ENCODE assay signal across 36 cellular contexts in genomic region chr12:49026678-49027480, GRCh38. TPM values are rescaled to one million over a fixed set of nuclear protein-coding genes. Genes with fewer than 3 reads are reported as not detected.
DNase-seq lines count a peak whose midpoint lies in the region; ATAC-seq and TF ChIP-seq lines count a peak whose summit lies in the region.
"Had no signal": no experiment of that assay in that cellular context is flagged by ENCODE, and none has a peak within 500 bp of the region (broad histone marks: within the 10 kb centered on the region; RNA-seq: fewer than 3 reads in every experiment).

No MANE protein-coding gene starts in this region.

- H3K36me3 Mint-ChIP-seq in activated CD8-positive, alpha-beta T cell treated with anti-CD3 and anti-CD28 coated beads, Interleukin-2, amount 10 ng/mL, durations not matched to agents 7 days and 5 days (ENCODE audit: low read depth): peaks cover 68% of the 10 kb centered on the region
- H3K36me3 Mint-ChIP-seq in activated CD8-positive, alpha-beta T cell treated with anti-CD3 and anti-CD28 coated beads for 36 hours (ENCODE audit: low read depth): peaks cover 38% of the 10 kb centered on the region
- H3K36me3 Mint-ChIP-seq in stimulated activated naive B cell treated with anti-CD40 and anti-IgM and Interleukin-4, amounts not matched to agents 10 μg/mL and 1 μg/mL and 100 μg/mL, for 72 hours: peaks cover 51 to 76% of the 10 kb centered on the region in 2 donors

- no peaks in the 10 kb centered on the region for H3K9me3 Mint-ChIP-seq in activated CD8-positive, alpha-beta T cell treated with anti-CD3 and anti-CD28 coated beads, Interleukin-2, amount 10 ng/mL, durations not matched to agents 7 days and 5 days (ENCODE audit: insufficient read depth)
- no peaks in the 10 kb centered on the region for H3K9me3 Mint-ChIP-seq in activated CD8-positive, alpha-beta T cell treated with anti-CD3 and anti-CD28 coated beads for 36 hours
- no peaks in the 10 kb centered on the region for H3K9me3 Mint-ChIP-seq in stimulated activated naive B cell treated with anti-CD40 and anti-IgM and Interleukin-4, amounts not matched to agents 10 μg/mL and 1 μg/mL and 100 μg/mL, for 72 hours
- H3K9me3 Mint-ChIP-seq: activated naive CD8-positive, alpha-beta T cell treated with anti-CD3 and anti-CD28 coated beads for 36 hours; activated T-helper 2 cell treated with anti-CD3 and anti-CD28 coated beads, Interferon-gamma antibody, Interleukin-2, Interleukin-4, amounts not matched to agents 10 μg/mL and 5 μg/mL and 100 μg/mL, durations not matched to agents 14 hours and 24 hours and 36 hours; CD4-positive, alpha-beta T cell; mesothelial cell of epicardium; naive thymus-derived CD4-positive, alpha-beta T cell had no signal

- H3K27me3 ChIP-seq in Peyer's patch: no peaks in the 10 kb centered on the region
- H3K27me3 ChIP-seq: ascending aorta, cardiac muscle cell, gastroesophageal sphincter, left lung, upper lobe of right lung had no signal

- ATAC-seq in activated CD8-positive, alpha-beta T cell treated with anti-CD3 and anti-CD28 coated beads, Interleukin-2, amount 10 ng/mL, durations not matched to agents 7 days and 5 days: no peak
- no peak for ATAC-seq in activated CD8-positive, alpha-beta T cell treated with anti-CD3 and anti-CD28 coated beads for 36 hours
- ATAC-seq in left colon (peak; percentile 16), GM21423 (IDR thresholded peaks at IDR 0.05; ENCODE audit: unreplicated experiment) (no peak)
- ATAC-seq in stimulated activated naive B cell treated with anti-CD40 and anti-IgM and Interleukin-4, amounts not matched to agents 10 μg/mL and 1 μg/mL and 100 μg/mL, for 72 hours (replicated peaks): no peak
- ATAC-seq: activated CD4-positive, CD25-positive, alpha-beta regulatory T cell treated with anti-CD3 and anti-CD28 coated beads, Interleukin-2, amount 50 U/mL, for 24 hours; gastroesophageal sphincter; left lung; naive thymus-derived CD4-positive, alpha-beta T cell; upper lobe of right lung had no signal

- POLR2A ChIA-PET in activated CD8-positive, alpha-beta T cell treated with anti-CD3 and anti-CD28 coated beads, Interleukin-2, amount 10 ng/mL, durations not matched to agents 7 days and 5 days (lab: Charles Lee): no interaction called here
- POLR2A ChIA-PET in activated CD8-positive, alpha-beta T cell treated with anti-CD3 and anti-CD28 coated beads for 36 hours (lab: Charles Lee): no interaction called here

- CTCF ChIA-PET in activated CD8-positive, alpha-beta T cell treated with anti-CD3 and anti-CD28 coated beads, Interleukin-2, amount 10 ng/mL, durations not matched to agents 7 days and 5 days (lab: Charles Lee): interaction anchor here (1.6 kb wide), 1 partner anchor 30 kb away, joined by 5 read pairs; no protein-coding TSS in a partner anchor
- CTCF ChIA-PET in activated CD8-positive, alpha-beta T cell treated with anti-CD3 and anti-CD28 coated beads for 36 hours (lab: Charles Lee): interaction anchor here (1.4 to 2.1 kb wide), 3 partner anchors 17 to 39 kb away, joined by 5 to 7 read pairs (median 5); no protein-coding TSS in a partner anchor

- H3K4me1 Mint-ChIP-seq in activated CD8-positive, alpha-beta T cell treated with anti-CD3 and anti-CD28 coated beads, Interleukin-2, amount 10 ng/mL, durations not matched to agents 7 days and 5 days (ENCODE audit: low read depth): no peaks in the 10 kb centered on the region
- H3K4me1 Mint-ChIP-seq in activated CD8-positive, alpha-beta T cell treated with anti-CD3 and anti-CD28 coated beads for 36 hours (ENCODE audit: low read depth): peaks cover 2% of the 10 kb centered on the region
- peaks cover 4 to 12% of the 10 kb centered on the region in 2 donors for H3K4me1 Mint-ChIP-seq in stimulated activated naive B cell treated with anti-CD40 and anti-IgM and Interleukin-4, amounts not matched to agents 10 μg/mL and 1 μg/mL and 100 μg/mL, for 72 hours
- H3K4me1 Mint-ChIP-seq: mesothelial cell of epicardium had no signal

- peaks cover 0 to 97% (median 0%) of the 10 kb centered on the region in 3 donors for H3K36me3 ChIP-seq in Peyer's patch

- H3K9me3 ChIP-seq in Peyer's patch: no peaks in the 10 kb centered on the region
- H3K9me3 ChIP-seq: ascending aorta, gastroesophageal sphincter, left lung, upper lobe of right lung had no signal

- no peak for TF ChIP-seq POLR2A in Peyer's patch (IDR thresholded peaks at IDR 0.05)

- H3K27ac Mint-ChIP-seq in activated CD8-positive, alpha-beta T cell treated with anti-CD3 and anti-CD28 coated beads, Interleukin-2, amount 10 ng/mL, durations not matched to agents 7 days and 5 days: peak overlapping the region; percentile 34
- H3K27ac Mint-ChIP-seq in activated CD8-positive, alpha-beta T cell treated with anti-CD3 and anti-CD28 coated beads for 36 hours: no peak overlapping the region
- H3K27ac Mint-ChIP-seq in stimulated activated naive B cell treated with anti-CD40 and anti-IgM and Interleukin-4, amounts not matched to agents 10 μg/mL and 1 μg/mL and 100 μg/mL, for 72 hours: peak overlapping the region; percentile 20
- H3K27ac Mint-ChIP-seq: activated naive CD8-positive, alpha-beta T cell treated with anti-CD3 and anti-CD28 coated beads for 36 hours; activated T-helper 2 cell treated with anti-CD3 and anti-CD28 coated beads, Interferon-gamma antibody, Interleukin-2, Interleukin-4, amounts not matched to agents 10 μg/mL and 5 μg/mL and 100 μg/mL, durations not matched to agents 14 hours and 24 hours and 36 hours; CD4-positive, alpha-beta T cell; mesothelial cell of epicardium had no signal

- intact Hi-C loops in activated CD8-positive, alpha-beta T cell treated with anti-CD3 and anti-CD28 coated beads for 36 hours (cut with micrococcal nuclease): no loop called here
- intact Hi-C loops in left colon (cut with DNase I, micrococcal nuclease): no loop called here

- no peak overlapping the region for H3K4me3 ChIP-seq in Peyer's patch
- H3K4me3 ChIP-seq: ascending aorta, cardiac muscle cell, gastroesophageal sphincter, left lung, upper lobe of right lung had no signal

- no peak overlapping the region for H3K4me3 Mint-ChIP-seq in activated CD8-positive, alpha-beta T cell treated with anti-CD3 and anti-CD28 coated beads, Interleukin-2, amount 10 ng/mL, durations not matched to agents 7 days and 5 days
- H3K4me3 Mint-ChIP-seq in activated CD8-positive, alpha-beta T cell treated with anti-CD3 and anti-CD28 coated beads for 36 hours: no peak overlapping the region
- H3K4me3 Mint-ChIP-seq in stimulated activated naive B cell treated with anti-CD40 and anti-IgM and Interleukin-4, amounts not matched to agents 10 μg/mL and 1 μg/mL and 100 μg/mL, for 72 hours: no peak overlapping the region
- H3K4me3 Mint-ChIP-seq: activated naive CD8-positive, alpha-beta T cell treated with anti-CD3 and anti-CD28 coated beads for 36 hours; CD4-positive, alpha-beta T cell; mesothelial cell of epicardium; naive thymus-derived CD4-positive, alpha-beta T cell had no signal

- no peak overlapping the region for H3K27ac ChIP-seq in Peyer's patch
- H3K27ac ChIP-seq: ascending aorta, cardiac muscle cell, gastroesophageal sphincter, left lung, upper lobe of right lung had no signal

- no peak for TF ChIP-seq CTCF in activated CD8-positive, alpha-beta T cell treated with anti-CD3 and anti-CD28 coated beads for 36 hours (IDR thresholded peaks at IDR 0.05)
- TF ChIP-seq CTCF in Peyer's patch (IDR thresholded peaks at IDR 0.05): no peak

- no peaks in the 10 kb centered on the region for H3K27me3 Mint-ChIP-seq in activated CD8-positive, alpha-beta T cell treated with anti-CD3 and anti-CD28 coated beads, Interleukin-2, amount 10 ng/mL, durations not matched to agents 7 days and 5 days (ENCODE audit: low read depth)
- no peaks in the 10 kb centered on the region for H3K27me3 Mint-ChIP-seq in activated CD8-positive, alpha-beta T cell treated with anti-CD3 and anti-CD28 coated beads for 36 hours
- no peaks in the 10 kb centered on the region for H3K27me3 Mint-ChIP-seq in stimulated activated naive B cell treated with anti-CD40 and anti-IgM and Interleukin-4, amounts not matched to agents 10 μg/mL and 1 μg/mL and 100 μg/mL, for 72 hours
- H3K27me3 Mint-ChIP-seq: activated naive CD8-positive, alpha-beta T cell treated with anti-CD3 and anti-CD28 coated beads for 36 hours; CD4-positive, alpha-beta T cell; naive thymus-derived CD4-positive, alpha-beta T cell had no signal

- no peaks in the 10 kb centered on the region for H3K4me1 ChIP-seq in Peyer's patch
- H3K4me1 ChIP-seq: ascending aorta, gastroesophageal sphincter, left lung had no signal

- no peak for DNase-seq in activated CD8-positive, alpha-beta T cell treated with anti-CD3 and anti-CD28 coated beads, Interleukin-2, amount 10 ng/mL, durations not matched to agents 7 days and 5 days
- DNase-seq in activated CD8-positive, alpha-beta T cell treated with anti-CD3 and anti-CD28 coated beads for 36 hours: no peak
- peak in 2 of 3 donors; percentile 54 to 66 for DNase-seq in Peyer's patch
- DNase-seq in left colon: no peak
- no peak for DNase-seq in stimulated activated naive B cell treated with anti-CD40 and anti-IgM and Interleukin-4, amounts not matched to agents 10 μg/mL and 1 μg/mL and 100 μg/mL, for 72 hours
- DNase-seq in stimulated activated CD4-positive, alpha-beta T cell treated with anti-CD3 and anti-CD28 coated beads, Interleukin-2, amount 100 ng/mL, for 48 hours: no peak
- no peak for DNase-seq in UCSD-AML1 (lab: John Stamatoyannopoulos, UW; ENCODE audit: unreplicated experiment)
- DNase-seq: activated CD4-positive, alpha-beta T cell treated with anti-CD3 and anti-CD28 coated beads, Interleukin-2, amount 50 U/mL, for 48 hours; activated naive CD8-positive, alpha-beta T cell treated with anti-CD3 and anti-CD28 coated beads for 36 hours; dermis blood vessel endothelial cell; DMS 273 treated with DMSO at 0.1 percent for 48 hours; EL; hippocampal formation; naive thymus-derived CD4-positive, alpha-beta T cell; NCI-H1105; NCI-H2029; NCI-H2227 treated with DMSO at 0.1 percent for 48 hours; NCI-H69; retina; stimulated activated CD4-positive, alpha-beta T cell treated with anti-CD3 and anti-CD28 coated beads, Interleukin-2, amount 100 ng/mL, for 24 hours; substantia nigra; upper lobe of right lung had no signal

RNA-seq across cellular contexts. Expression of gene PRKAG1, which starts 8.3 kb away (rescaled TPM):
- total RNA-seq in activated CD8-positive, alpha-beta T cell treated with anti-CD3 and anti-CD28 coated beads, Interleukin-2, amount 10 ng/mL, durations not matched to agents 7 days and 5 days: 10 to 100 TPM; 57.5 to 59.8 TPM
- total RNA-seq in activated CD8-positive, alpha-beta T cell treated with anti-CD3 and anti-CD28 coated beads for 36 hours: 10 to 100 TPM; 43.3 to 47.3 TPM
- total RNA-seq in Peyer's patch (10 to 100 TPM; 34.1 to 42.2 (median 37.9) TPM), left colon (10 to 100 TPM; 52.0 to 53.9 TPM)

RNA-seq across cellular contexts. Expression of gene DDN, which starts 27.7 kb away (rescaled TPM):
- total RNA-seq in activated CD8-positive, alpha-beta T cell treated with anti-CD3 and anti-CD28 coated beads, Interleukin-2, amount 10 ng/mL, durations not matched to agents 7 days and 5 days: under 1 TPM; 0.39 to 0.42 TPM
- 1 to 10 TPM in 1 of 2 experiments, under 1 TPM in 1; 0.72 to 1.2 TPM for total RNA-seq in activated CD8-positive, alpha-beta T cell treated with anti-CD3 and anti-CD28 coated beads for 36 hours
- total RNA-seq in Peyer's patch (under 1 TPM in 2 of 4 donors, not detected in 2; 0.27 to 0.28 TPM), left colon (under 1 TPM in 1 of 2 donors, not detected in 1; 0.06 TPM)
- total RNA-seq: ascending aorta, gastroesophageal sphincter, M059J, RPMI7951, upper lobe of right lung had no signal

RNA-seq across cellular contexts. Expression of gene KMT2D, which starts 33.7 kb away (rescaled TPM):
- 100 to 1,000 TPM; 113 TPM for total RNA-seq in activated CD8-positive, alpha-beta T cell treated with anti-CD3 and anti-CD28 coated beads, Interleukin-2, amount 10 ng/mL, durations not matched to agents 7 days and 5 days
- 10 to 100 TPM; 57.5 to 62.3 TPM for total RNA-seq in activated CD8-positive, alpha-beta T cell treated with anti-CD3 and anti-CD28 coated beads for 36 hours
- total RNA-seq in Peyer's patch: 100 to 1,000 TPM; 126 to 161 (median 146) TPM
- total RNA-seq in left colon: 10 to 100 TPM; 68.8 to 82.8 TPM

RNA-seq across cellular contexts. Expression of gene RHEBL1, which starts 42.9 kb away (rescaled TPM):
- 1 to 10 TPM; 9.5 to 9.9 TPM for total RNA-seq in activated CD8-positive, alpha-beta T cell treated with anti-CD3 and anti-CD28 coated beads, Interleukin-2, amount 10 ng/mL, durations not matched to agents 7 days and 5 days
- total RNA-seq in activated CD8-positive, alpha-beta T cell treated with anti-CD3 and anti-CD28 coated beads for 36 hours: 10 to 100 TPM; 18.5 to 19.8 TPM
- not detected for total RNA-seq in Peyer's patch
- not detected for total RNA-seq in left colon
- total RNA-seq: ascending aorta had no signal

RNA-seq across cellular contexts. Expression of gene WNT1, which starts 48.8 kb away (rescaled TPM):
- 1 to 10 TPM in 1 of 2 experiments, under 1 TPM in 1; 0.81 to 1.1 TPM for total RNA-seq in activated CD8-positive, alpha-beta T cell treated with anti-CD3 and anti-CD28 coated beads, Interleukin-2, amount 10 ng/mL, durations not matched to agents 7 days and 5 days
- total RNA-seq in activated CD8-positive, alpha-beta T cell treated with anti-CD3 and anti-CD28 coated beads for 36 hours: not detected
- total RNA-seq in Peyer's patch (not detected), left colon (not detected)
- total RNA-seq: A172; activated naive CD8-positive, alpha-beta T cell treated with anti-CD3 and anti-CD28 coated beads for 36 hours; ascending aorta; cardiac muscle cell; dermis blood vessel endothelial cell; gastroesophageal sphincter; left lung; M059J; mesothelial cell of epicardium; RPMI7951; SK-MEL-5; T-helper 1 cell treated with Interleukin-12 subunit alpha and Interleukin-12 subunit beta and Interleukin-4 antibody, amounts not matched to agents 30 ng/mL and 1 ng/mL, for 36 hours; upper lobe of right lung had no signal

Comparison
In these comparisons a context has a peak if more than half of its experiments do, and no peak if none do; other contexts are left out.
1. DNase-seq: peak in Peyer's patch (2 of 3); none in activated CD8-positive, alpha-beta T cell treated with anti-CD3 and anti-CD28 coated beads, Interleukin-2, amount 10 ng/mL, durations not matched to agents 7 days and 5 days (single experiment), activated CD8-positive, alpha-beta T cell treated with anti-CD3 and anti-CD28 coated beads for 36 hours (single experiment), left colon (0 of 2), stimulated activated naive B cell treated with anti-CD40 and anti-IgM and Interleukin-4, amounts not matched to agents 10 μg/mL and 1 μg/mL and 100 μg/mL, for 72 hours (single experiment), stimulated activated CD4-positive, alpha-beta T cell treated with anti-CD3 and anti-CD28 coated beads, Interleukin-2, amount 100 ng/mL, for 48 hours (0 of 2) and UCSD-AML1 (single experiment).